In genomic region chrX:146907391-146908240, GRCh38 we compare ENCODE assay signal across 27 cellular contexts.
A peak's percentile ranks its signal among the peaks of the same experiment; 100 is the strongest.
DNase-seq lines count a peak whose midpoint lies in the region; FAIRE-seq and TF ChIP-seq lines count a peak whose summit lies in the region.
"Had no signal": no experiment of that assay in that cellular context is flagged by ENCODE, and none has a peak within 500 bp of the region (broad histone marks: within the 10 kb centered on the region; RNA-seq: fewer than 3 reads in every experiment).

No MANE protein-coding gene starts in this region.

- no peaks in the 10 kb centered on the region for H3K79me1 ChIP-seq in mesendoderm (ENCODE audit: low read length)

- H3K18ac ChIP-seq in mesendoderm (ENCODE audit: low read length): no peak overlapping the region

- no peak overlapping the region for H2BK5ac ChIP-seq in mesendoderm (ENCODE audit: low read length)

- no peaks in the 10 kb centered on the region for H3K79me2 ChIP-seq in mesendoderm (ENCODE audit: control insufficient read depth, insufficient read depth, low read length)

- FAIRE-seq in bronchial epithelial cell (lab: Jason Lieb, UNC): no peak
- FAIRE-seq: A204.1, GM12892, HepG2, TTC549 had no signal

- DNase-seq in A172 (ENCODE audit: low spot score) (peak; percentile 53), RPMI8226 (peak; percentile 4), bronchial epithelial cell (ENCODE audit: low read depth) (peak; percentile 1), mesendoderm (peak; percentile 0), GM03348 (ENCODE audit: low spot score) (no peak), BE2C (no peak)
- DNase-seq in stimulated activated CD4-positive, alpha-beta T cell treated with anti-CD3 and anti-CD28 coated beads, Interleukin-4, amount 100 ng/mL, for 4 hours: no peak
- DNase-seq in activated CD4-positive, alpha-beta T cell treated with anti-CD3 and anti-CD28 coated beads, Interleukin-2, amount 50 U/mL, for 1 hour: no peak
- DNase-seq: activated CD4-positive, alpha-beta memory T cell treated with anti-CD3 and anti-CD28 coated beads for 36 hours; activated CD8-positive, alpha-beta memory T cell treated with anti-CD3 and anti-CD28 coated beads, Interleukin-2, amount 50 U/mL, for 4 hours; activated naive CD4-positive, alpha-beta T cell treated with anti-CD3 and anti-CD28 coated beads, Interleukin-2, amount 50 U/mL, for 16 hours; AML-193; CD8-positive, alpha-beta T cell; dorsolateral prefrontal cortex; EL; HFFc6; Karpas-422; NCI-H146; PC-3; right lobe of liver; stimulated activated CD4-positive, alpha-beta T cell treated with anti-CD3 and anti-CD28 coated beads, Interleukin-4, amount 100 ng/mL, for 24 hours; stimulated activated naive CD4-positive, alpha-beta T cell; testis had no signal

- H3K27me3 ChIP-seq in bronchial epithelial cell (ENCODE audit: control insufficient read depth, insufficient read depth, low read length): no peaks in the 10 kb centered on the region
- no peaks in the 10 kb centered on the region for H3K27me3 ChIP-seq in mesendoderm (ENCODE audit: insufficient read depth, low read length, poor library complexity)
- no peaks in the 10 kb centered on the region for H3K27me3 ChIP-seq in BE2C
- H3K27me3 ChIP-seq: right lobe of liver, testis had no signal

- TF ChIP-seq CTCF in bronchial epithelial cell (IDR thresholded peaks at IDR 0.05; ENCODE audit: insufficient read depth, low read length, severe bottlenecking): no peak
- no peak for TF ChIP-seq CTCF in BE2C (IDR thresholded peaks at IDR 0.05; ENCODE audit: low read depth, low read length)

- H3K9ac ChIP-seq in mesendoderm (ENCODE audit: low read length): no peak overlapping the region

- H3K4me1 ChIP-seq in mesendoderm (ENCODE audit: control insufficient read depth, low read depth, low read length): no peaks in the 10 kb centered on the region
- no peaks in the 10 kb centered on the region for H3K4me1 ChIP-seq in BE2C
- H3K4me1 ChIP-seq: right lobe of liver, testis had no signal

- H3K27ac ChIP-seq in mesendoderm (ENCODE audit: low read depth, low read length): no peak overlapping the region
- H3K27ac ChIP-seq: right lobe of liver, testis had no signal

- no peak overlapping the region for H4K8ac ChIP-seq in mesendoderm (ENCODE audit: low read depth, low read length)

- H3K56ac ChIP-seq in mesendoderm (ENCODE audit: low read length): no peak overlapping the region

- no peak overlapping the region for H2BK15ac ChIP-seq in mesendoderm (replicated peaks; ENCODE audit: low read depth)

- H3K4me3 ChIP-seq in bronchial epithelial cell (ENCODE audit: low read depth, low read length): no peak overlapping the region
- no peak overlapping the region for H3K4me3 ChIP-seq in mesendoderm (ENCODE audit: low read length)
- H3K4me3 ChIP-seq in BE2C (ENCODE audit: low read depth, low read length): no peak overlapping the region
- H3K4me3 ChIP-seq: dorsolateral prefrontal cortex, right lobe of liver, testis had no signal

- no peak overlapping the region for H3K4ac ChIP-seq in mesendoderm (ENCODE audit: low read depth, low read length)

- H3K36me3 ChIP-seq in bronchial epithelial cell (ENCODE audit: control insufficient read depth, insufficient read depth, low read length): no peaks in the 10 kb centered on the region
- no peaks in the 10 kb centered on the region for H3K36me3 ChIP-seq in mesendoderm (ENCODE audit: control insufficient read depth, insufficient read depth, low read length)
- no peaks in the 10 kb centered on the region for H3K36me3 ChIP-seq in BE2C
- H3K36me3 ChIP-seq: right lobe of liver had no signal

- H3K4me2 ChIP-seq in mesendoderm (ENCODE audit: low read length): no peak overlapping the region

- no peak overlapping the region for H2AK5ac ChIP-seq in mesendoderm (ENCODE audit: low read length)

- H3K9me3 ChIP-seq in BE2C: no peaks in the 10 kb centered on the region
- H3K9me3 ChIP-seq: right lobe of liver, testis had no signal

- WGBS in mesendoderm (ENCODE audit: extremely low coverage, insufficient coverage, low lambda C conversion rate): no CpG with 5 or more reads among the region's 8 CpGs

- no peak overlapping the region for H4K5ac ChIP-seq in mesendoderm (ENCODE audit: low read length)

- no peak overlapping the region for H3K23ac ChIP-seq in mesendoderm (ENCODE audit: low read length)

- no peak overlapping the region for H2BK120ac ChIP-seq in mesendoderm (ENCODE audit: low read depth, low read length)

Comparison
In these comparisons a context has a peak if more than half of its experiments do, and no peak if none do; other contexts are left out.
1. DNase-seq: peak in A172 (single experiment), RPMI8226 (single experiment), bronchial epithelial cell (single experiment) and mesendoderm (single experiment); none in GM03348 (single experiment), stimulated activated CD4-positive, alpha-beta T cell treated with anti-CD3 and anti-CD28 coated beads, Interleukin-4, amount 100 ng/mL, for 4 hours (0 of 2), BE2C (single experiment) and activated CD4-positive, alpha-beta T cell treated with anti-CD3 and anti-CD28 coated beads, Interleukin-2, amount 50 U/mL, for 1 hour (single experiment).